ENCODE assay signal across 12 cellular contexts in genomic region chr17:79306688-79307323, GRCh38.
A peak's percentile ranks its signal among the peaks of the same experiment; 100 is the strongest.
DNase-seq lines count a peak whose midpoint lies in the region; ATAC-seq and TF ChIP-seq lines count a peak whose summit lies in the region.
"Had no signal": no experiment of that assay in that cellular context is flagged by ENCODE, and none has a peak within 500 bp of the region (broad histone marks: within the 10 kb centered on the region; RNA-seq: fewer than 3 reads in every experiment).

No MANE protein-coding gene starts in this region.

- peaks cover 0 to 55% (median 36%) of the 10 kb centered on the region in 3 donors for H3K27me3 ChIP-seq in stomach

- intact Hi-C loops in stomach (cut with DNase I; ENCODE audit: low total_unique reads) = no loop called here

- H3K36me3 ChIP-seq in HEK293 (ENCODE audit: control insufficient read depth in 2 of 2, insufficient read depth in 1 of 2, low read length in 2 of 2) = no peaks in the 10 kb centered on the region
- no peaks in the 10 kb centered on the region for H3K36me3 ChIP-seq in stomach

- TF ChIP-seq EP300 in stomach (IDR thresholded peaks at IDR 0.05) = no peak

- CTCF ChIA-PET in HEK293 (lab: Yijun Ruan, JAX) = interaction anchor here (0.6 kb wide), 1 partner anchor 41 kb away, joined by 5 read pairs; no protein-coding TSS in a partner anchor

- POLR2A ChIA-PET in HEK293 (lab: Yijun Ruan, JAX) = no interaction called here

- no peak for TF ChIP-seq POLR2A in stomach (IDR thresholded peaks at IDR 0.05)

- TF ChIP-seq CTCF in HEK293 (tag by site-specific recombination; IDR thresholded peaks at IDR 0.05) (no peak), fibroblast of the aortic adventitia (IDR thresholded peaks at IDR 0.05; ENCODE audit: insufficient read depth, low read length) (no peak), stomach (IDR thresholded peaks at IDR 0.05) (no peak)

- 42 to 63% (median 48%) methylated on average over 22 of the region's 22 CpGs for WGBS in stomach, 5 donors

- H3K27ac ChIP-seq in HEK293 (ENCODE audit: extremely low read depth, low read depth, low read length) (no peak overlapping the region), stomach (peak overlapping the region in 4 of 5 donors; percentile 18 to 67 (median 30))

- DNase-seq in NCI-H2196 (lab: John Stamatoyannopoulos, UW; ENCODE audit: unreplicated experiment) = peak; percentile 92
- peak; percentile 5 for DNase-seq in fibroblast of the aortic adventitia (ENCODE audit: low read depth)
- DNase-seq in stomach = peak; percentile 68
- DNase-seq in DMS53 (lab: John Stamatoyannopoulos, UW) = no peak
- DNase-seq: activated CD4-positive, CD25-positive, alpha-beta regulatory T cell; activated T-cell treated with anti-CD3 and anti-CD28 coated beads for 4 hours; H7; head of caudate nucleus; SHP77 treated with DMSO at 0.1 percent for 48 hours had no signal

- ATAC-seq in GM21723 (IDR thresholded peaks at IDR 0.05; ENCODE audit: unreplicated experiment) (no peak), HG02571 (IDR thresholded peaks at IDR 0.05; ENCODE audit: unreplicated experiment) (no peak)

- peaks cover 4% of the 10 kb centered on the region; the same call in 1 of the 2 replicates for H3K4me1 ChIP-seq in HEK293 (ENCODE audit: control insufficient read depth, insufficient read depth, low read length)
- H3K4me1 ChIP-seq in stomach = peaks cover 0 to 25% (median 12%) of the 10 kb centered on the region in 4 donors

- no peak overlapping the region for H3K4me3 ChIP-seq in HEK293 (ENCODE audit: low read depth, low read length)
- H3K4me3 ChIP-seq in fibroblast of the aortic adventitia (ENCODE audit: low read depth, low read length) = no peak overlapping the region
- H3K4me3 ChIP-seq in stomach = no peak overlapping the region

- no peaks in the 10 kb centered on the region for H3K9me3 ChIP-seq in HEK293 (ENCODE audit: control insufficient read depth, insufficient read depth, low read depth, low read length)
- H3K9me3 ChIP-seq in stomach = no peaks in the 10 kb centered on the region

TF ChIP-seq in HEK293, 187 proteins besides CTCF, POLR2A, EP300 and RAD21:
- TF ChIP-seq ZNF366 (tag by site-specific recombination; conservative IDR thresholded peaks at IDR 0.05) (peak; percentile 36; the same call in 1 of the 2 replicates), ZNF10 (tag by site-specific recombination; IDR thresholded peaks at IDR 0.05) (peak; percentile 68; the same call in 1 of the 2 replicates), KLF16 (tag by site-specific recombination; IDR thresholded peaks at IDR 0.05) (0 out of 2 replicates have a peak, but pooled peaks have one; percentile 22), KLF8 (tag by site-specific recombination; IDR thresholded peaks at IDR 0.05) (peak; percentile 78), ZNF23 (tag by site-specific recombination; IDR thresholded peaks at IDR 0.05; ENCODE audit: borderline replicate concordance) (no peak), ZNF341 (tag by site-specific recombination; IDR thresholded peaks at IDR 0.05; ENCODE audit: low read depth) (no peak), ZNF629 (tag by site-specific recombination; IDR thresholded peaks at IDR 0.05) (peak; percentile 42; the same call in 1 of the 2 replicates), PRDM10 (tag by site-specific recombination; IDR thresholded peaks at IDR 0.05) (peak; percentile 18; the same call in 1 of the 2 replicates), ZNF423 (tag by site-specific recombination; IDR thresholded peaks at IDR 0.05) (0 out of 2 replicates have a peak, but pooled peaks have one; percentile 13), GLIS1 (tag by site-specific recombination; IDR thresholded peaks at IDR 0.05) (peak; percentile 46), ZNF549 (tag by site-specific recombination; IDR thresholded peaks at IDR 0.05) (no peak)
TF ChIP-seq in HEK293: peak in this region for 8.
